Comparison of ENCODE assay signal across 14 cellular contexts in the genomic region with DNA sequence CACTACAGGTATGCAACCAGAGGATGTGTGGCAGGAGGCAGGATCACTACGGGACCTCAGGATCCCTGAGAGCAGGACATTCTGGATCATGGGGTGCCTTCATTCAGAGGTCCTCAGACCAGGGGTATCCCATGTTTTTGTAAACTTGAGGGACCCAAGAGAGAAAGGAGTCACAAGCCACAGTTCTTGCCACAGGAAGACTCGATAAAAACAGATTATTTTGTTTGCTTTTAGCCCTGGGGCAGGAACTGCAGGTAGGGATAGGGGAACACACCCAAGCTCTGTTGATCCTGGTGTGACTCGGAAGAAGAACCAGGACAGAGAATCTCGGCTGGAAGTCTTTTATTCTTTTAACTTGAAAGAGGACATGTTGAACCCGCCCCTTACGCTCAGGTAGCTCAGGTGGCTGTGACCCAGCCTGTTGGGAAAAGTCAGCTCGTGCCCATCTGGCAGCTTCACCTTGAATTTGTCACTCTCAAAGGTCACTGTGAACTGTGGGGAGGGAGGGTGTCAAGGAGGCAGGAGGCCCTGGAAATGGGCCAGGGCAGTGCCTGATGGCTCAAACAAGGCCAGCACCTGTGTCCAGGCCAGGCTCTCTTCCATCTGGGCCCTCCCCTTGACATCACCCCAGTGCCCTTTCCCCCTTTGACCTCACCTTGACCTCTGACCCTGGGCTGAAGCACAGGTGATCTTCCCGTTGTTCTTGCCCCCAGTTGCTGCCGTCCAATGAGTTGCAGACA. TPM values are rescaled to one million over a fixed set of nuclear protein-coding genes. Genes with fewer than 3 reads are reported as not detected.
DNase-seq lines count a peak whose midpoint lies in the region; ATAC-seq, FAIRE-seq and TF ChIP-seq lines count a peak whose summit lies in the region.
"Had no signal": no experiment of that assay in that cellular context is flagged by ENCODE, and none has a peak within 500 bp of the region (broad histone marks: within the 10 kb centered on the region; RNA-seq: fewer than 3 reads in every experiment).

No MANE protein-coding gene starts in this region.

- no peak overlapping the region for H4K5ac ChIP-seq in IMR-90 (ENCODE audit: low read depth, low read length)

- H2BK20ac ChIP-seq in IMR-90 (ENCODE audit: low read depth, low read length), result no peak overlapping the region

- H2BK120ac ChIP-seq in IMR-90 (ENCODE audit: low read depth, low read length), result no peak overlapping the region

- H3K4me1 ChIP-seq in IMR-90 (ENCODE audit: control insufficient read depth, insufficient read depth, low read length), result peaks cover 8% of the 10 kb centered on the region
- H3K4me1 ChIP-seq in K562 (replicated peaks in 1 of 2; ENCODE audit: control insufficient read depth in 2 of 2, insufficient read depth in 2 of 2, low read length in 2 of 2), result peaks cover 7 to 33% of the 10 kb centered on the region in 2 experiments; a peak in 4 of 5 replicates
- peaks cover 21 to 76% (median 55%) of the 10 kb centered on the region in 4 donors for H3K4me1 ChIP-seq in liver (ENCODE audit: control insufficient read depth in 4 of 4, insufficient read depth in 4 of 4, low read length in 3 of 4)
- H3K4me1 ChIP-seq: BE2C had no signal

- H2AFZ ChIP-seq in IMR-90 (replicated peaks; ENCODE audit: low read length, poor library complexity), result no peak overlapping the region
- H2AFZ ChIP-seq in K562 (ENCODE audit: low read depth, low read length), result no peak overlapping the region

- peaks cover 3 to 31% of the 10 kb centered on the region in 2 donors for H3K27me3 Mint-ChIP-seq in stimulated activated naive B cell treated with anti-CD40 and anti-IgM and Interleukin-4, amounts not matched to agents 10 μg/mL and 1 μg/mL and 100 μg/mL, for 72 hours

- TF ChIP-seq POLR2A in IMR-90 (IDR thresholded peaks at IDR 0.05; ENCODE audit: low read depth, low read length), result no peak
- TF ChIP-seq POLR2A in K562 (conservative IDR thresholded peaks at IDR 0.05), result peak; percentile 38; the same call in 1 of the 2 replicates

- BruUV-seq in IMR-90 (replicated peaks; lab: Mats Ljungman, UMichigan) (no TSS peak), K562 (replicated peaks; lab: Mats Ljungman, UMichigan) (no TSS peak)

- POLR2A ChIA-PET in IMR-90 (lab: Charles Lee; ENCODE audit: unreplicated experiment), result no interaction called here
- POLR2A ChIA-PET in K562 (lab: Yijun Ruan, JAX), result interaction anchor here (0.6 to 2.1 kb wide), 14 partner anchors 9 to 591 kb away, joined by 3 to 16 read pairs (median 4); a partner anchor contains a TSS

- H3K27ac ChIP-seq in IMR-90 (ENCODE audit: insufficient read depth, low read length) (no peak overlapping the region), K562 (ENCODE audit: extremely low read depth, low read depth, low read length) (no peak overlapping the region), liver (ENCODE audit: low read depth in 1 of 2, low read length in 2 of 2) (peak overlapping the region; percentile 84 to 91)
- H3K27ac ChIP-seq: ovary had no signal

- H4K20me1 ChIP-seq in IMR-90 (ENCODE audit: insufficient read depth, low read length), result peaks cover 70% of the 10 kb centered on the region
- H4K20me1 ChIP-seq in K562 (replicated peaks; ENCODE audit: control insufficient read depth, insufficient read depth, low read length), result peaks cover 46% of the 10 kb centered on the region

- 0 out of 2 replicates have a peak, but pooled peaks cover 6% of the 10 kb centered on the region for H3K9me1 ChIP-seq in IMR-90 (ENCODE audit: insufficient read depth, low read length)
- H3K9me1 ChIP-seq in K562 (ENCODE audit: control insufficient read depth, insufficient read depth, low read length), result peaks cover 5% of the 10 kb centered on the region

- no peak overlapping the region for H2BK15ac ChIP-seq in IMR-90 (ENCODE audit: low read depth, low read length)

- H3K79me2 ChIP-seq in K562 (ENCODE audit: control insufficient read depth, insufficient read depth, low read length), result peaks cover 23% of the 10 kb centered on the region

- H3K4me2 ChIP-seq in IMR-90 (ENCODE audit: low read depth, low read length) (no peak overlapping the region), K562 (ENCODE audit: insufficient read depth, low read length) (no peak overlapping the region; the same call in 1 of the 2 replicates)

- H2BK5ac ChIP-seq in IMR-90 (ENCODE audit: low read depth, low read length, poor library complexity, severe bottlenecking), result no peak overlapping the region

- TF ChIP-seq CTCF in IMR-90 (conservative IDR thresholded peaks at IDR 0.05; ENCODE audit: low read depth, low read length) (no peak), K562 (IDR thresholded peaks at IDR 0.05 in 2 of 3, conservative IDR thresholded peaks at IDR 0.05 in 1 of 3; ENCODE audit: insufficient read depth in 2 of 3, low read depth in 1 of 3, low read length in 3 of 3) (no peak), liver (IDR thresholded peaks at IDR 0.05; ENCODE audit: low read depth, low read length, missing input control) (no peak)

- no peak overlapping the region for H3K18ac ChIP-seq in IMR-90 (ENCODE audit: low read depth, low read length)

- CTCF ChIA-PET in IMR-90 (lab: Yijun Ruan, JAX) (interaction anchor here (1.0 to 1.2 kb wide), 3 partner anchors 22 to 37 kb away, joined by 3 to 5 read pairs (median 3); no protein-coding TSS in a partner anchor), K562 (lab: Yijun Ruan, JAX; ENCODE audit: low intra/inter-chr PET ratio) (no interaction called here)

- dilution Hi-C loops in IMR-90 (cut with HindIII; ENCODE audit: low sequenced_read_pairs, unreplicated experiment), result no loop called here

- DNase-seq in IMR-90 (no peak), K562 (ENCODE audit: extremely low read depth in 1 of 4, low spot score in 3 of 4) (peak in 2 of 4 experiments; percentile 53 to 62), superior temporal gyrus (ENCODE audit: extremely low spot score) (peak; percentile 46)
- no peak for DNase-seq in stimulated activated CD4-positive, alpha-beta T cell treated with anti-CD3 and anti-CD28 coated beads, Interleukin-15, amount 100 ng/mL, for 24 hours
- no peak for DNase-seq in stimulated activated naive B cell treated with anti-CD40 and anti-IgM and Interleukin-4, amounts not matched to agents 10 μg/mL and 1 μg/mL and 100 μg/mL, for 72 hours
- DNase-seq: activated CD4-positive, alpha-beta T cell treated with anti-CD3 and anti-CD28 coated beads, Interleukin-2, amount 10 ng/mL, durations not matched to agents 24 days and 14 days; BE2C had no signal

- H3K9ac ChIP-seq in IMR-90 (ENCODE audit: low read depth, low read length) (no peak overlapping the region), K562 (ENCODE audit: insufficient read depth in 1 of 2, low read depth in 2 of 2, low read length in 2 of 2) (no peak overlapping the region), liver (ENCODE audit: low read depth in 1 of 2, low read length in 2 of 2) (peak overlapping the region in 1 of 2 donors; percentile 32)

- H3K36me3 Mint-ChIP-seq in stimulated activated naive B cell treated with anti-CD40 and anti-IgM and Interleukin-4, amounts not matched to agents 10 μg/mL and 1 μg/mL and 100 μg/mL, for 72 hours, result no peaks in the 10 kb centered on the region

- H3K4me3 Mint-ChIP-seq in stimulated activated naive B cell treated with anti-CD40 and anti-IgM and Interleukin-4, amounts not matched to agents 10 μg/mL and 1 μg/mL and 100 μg/mL, for 72 hours, result no peak overlapping the region
- H3K4me3 Mint-ChIP-seq: activated CD4-positive, alpha-beta T cell treated with anti-CD3 and anti-CD28 coated beads, Interleukin-2, amount 10 ng/mL, durations not matched to agents 24 days and 14 days; activated T-helper 1 cell treated with anti-CD3 and anti-CD28 coated beads, Interleukin-12 subunit alpha, Interleukin-12 subunit beta, Interleukin-2, Interleukin-4 antibody, amounts not matched to agents 30 ng/mL and 10 ng/mL and 1 ng/mL, durations not matched to agents 14 hours and 24 hours and 36 hours had no signal

- peaks cover 43% of the 10 kb centered on the region for H3K36me3 ChIP-seq in IMR-90 (ENCODE audit: control insufficient read depth, insufficient read depth, low read length)
- peaks cover 34% of the 10 kb centered on the region; the same call in 2 of the 3 replicates for H3K36me3 ChIP-seq in K562 (ENCODE audit: control insufficient read depth, insufficient read depth, low read length)
- peaks cover 3 to 14% (median 7%) of the 10 kb centered on the region in 4 donors for H3K36me3 ChIP-seq in liver (ENCODE audit: control insufficient read depth in 4 of 4, insufficient read depth in 3 of 4, low read depth in 1 of 4, low read length in 3 of 4)
- H3K36me3 ChIP-seq: BE2C had no signal

- no peak overlapping the region for H3K23ac ChIP-seq in IMR-90 (ENCODE audit: low read depth, low read length)

- H4K8ac ChIP-seq in IMR-90 (ENCODE audit: low read depth in 2 of 2, low read length in 2 of 2), result no peak overlapping the region

- no peak overlapping the region for H3K4ac ChIP-seq in IMR-90 (ENCODE audit: low read depth, low read length)

- no peaks in the 10 kb centered on the region for H3K9me3 ChIP-seq in IMR-90 (ENCODE audit: control insufficient read depth, insufficient read depth, low read length)
- no peaks in the 10 kb centered on the region for H3K9me3 ChIP-seq in K562 (replicated peaks; ENCODE audit: control insufficient read depth, insufficient read depth, low read depth, low read length)
- no peaks in the 10 kb centered on the region for H3K9me3 ChIP-seq in liver (ENCODE audit: control insufficient read depth in 4 of 4, low read length in 3 of 4)
- H3K9me3 ChIP-seq: BE2C, ovary had no signal

- intact Hi-C loops in IMR-90 (cut with micrococcal nuclease), result no loop called here
- intact Hi-C loops in K562 (cut with micrococcal nuclease), result no loop called here

- no peak overlapping the region for H2AK5ac ChIP-seq in IMR-90 (ENCODE audit: low read depth, low read length)

- H3K56ac ChIP-seq in IMR-90 (ENCODE audit: extremely low read depth, insufficient read depth, low read length), result no peak overlapping the region

- H3K4me3 ChIP-seq in IMR-90 (ENCODE audit: insufficient read depth, low read depth, low read length), result no peak overlapping the region
- no peak overlapping the region for H3K4me3 ChIP-seq in K562
- H3K4me3 ChIP-seq in liver (ENCODE audit: low read depth in 1 of 3, low read length in 3 of 3), result no peak overlapping the region
- H3K4me3 ChIP-seq: ovary had no signal

- no peaks in the 10 kb centered on the region for H3K27me3 ChIP-seq in IMR-90 (ENCODE audit: control insufficient read depth, insufficient read depth, low read length)
- H3K27me3 ChIP-seq in K562 (ENCODE audit: control insufficient read depth in 2 of 2, insufficient read depth in 2 of 2, low read length in 2 of 2), result no peaks in the 10 kb centered on the region
- H3K27me3 ChIP-seq in liver (ENCODE audit: control insufficient read depth in 4 of 4, insufficient read depth in 4 of 4, low read length in 3 of 4), result no peaks in the 10 kb centered on the region
- H3K27me3 ChIP-seq: BE2C, ovary had no signal

- H3K79me1 ChIP-seq in IMR-90 (ENCODE audit: low read depth in 1 of 2, low read length in 2 of 2), result peaks cover 28 to 69% of the 10 kb centered on the region in 2 experiments; a peak in 3 of 4 replicates

- no peak overlapping the region for H4K91ac ChIP-seq in IMR-90 (ENCODE audit: insufficient read depth, low read depth, low read length)

- H3K14ac ChIP-seq in IMR-90 (replicated peaks; ENCODE audit: low read depth, low read length), result no peak overlapping the region

- FAIRE-seq in K562 (lab: Jason Lieb, UNC), result no peak

- no peak overlapping the region for H3K27ac Mint-ChIP-seq in stimulated activated naive B cell treated with anti-CD40 and anti-IgM and Interleukin-4, amounts not matched to agents 10 μg/mL and 1 μg/mL and 100 μg/mL, for 72 hours
- H3K27ac Mint-ChIP-seq: activated CD4-positive, alpha-beta T cell treated with anti-CD3 and anti-CD28 coated beads, Interleukin-2, amount 10 ng/mL, durations not matched to agents 24 days and 14 days; activated T-helper 1 cell treated with anti-CD3 and anti-CD28 coated beads, Interleukin-12 subunit alpha, Interleukin-12 subunit beta, Interleukin-2, Interleukin-4 antibody, amounts not matched to agents 30 ng/mL and 10 ng/mL and 1 ng/mL, durations not matched to agents 14 hours and 24 hours and 36 hours had no signal

- WGBS in IMR-90 (ENCODE audit: extremely low coverage in 2 of 2, insufficient read length in 1 of 2), 2 experiments, result 60% methylated on average over 5 of the region's 9 CpGs; no CpG with 5 or more reads in 1 of the 2 experiments
- WGBS in K562 (ENCODE audit: insufficient coverage, low coverage, missing lambda C conversion rate), result 44% methylated on average over 9 of the region's 9 CpGs
- 27% methylated on average over 9 of the region's 9 CpGs for WGBS in liver

- H3K9me3 Mint-ChIP-seq in stimulated activated naive B cell treated with anti-CD40 and anti-IgM and Interleukin-4, amounts not matched to agents 10 μg/mL and 1 μg/mL and 100 μg/mL, for 72 hours, result no peaks in the 10 kb centered on the region
- H3K9me3 Mint-ChIP-seq: activated CD4-positive, alpha-beta T cell treated with anti-CD3 and anti-CD28 coated beads, Interleukin-2, amount 10 ng/mL, durations not matched to agents 24 days and 14 days; activated T-helper 1 cell treated with anti-CD3 and anti-CD28 coated beads, Interleukin-12 subunit alpha, Interleukin-12 subunit beta, Interleukin-2, Interleukin-4 antibody, amounts not matched to agents 30 ng/mL and 10 ng/mL and 1 ng/mL, durations not matched to agents 14 hours and 24 hours and 36 hours had no signal

- TF ChIP-seq RAD21 in IMR-90 (IDR thresholded peaks at IDR 0.05; ENCODE audit: low read length) (no peak), K562 (CRISPR knock-in tag; conservative IDR thresholded peaks at IDR 0.05 in 1 of 2, IDR thresholded peaks at IDR 0.05 in 1 of 2) (no peak), liver (IDR thresholded peaks at IDR 0.05) (peak in 1 of 2 donors; percentile 40)

- TF ChIP-seq EP300 in K562 (IDR thresholded peaks at IDR 0.05; ENCODE audit: low read length), result no peak

- peak overlapping the region; percentile 19 for H2AK9ac ChIP-seq in IMR-90 (replicated peaks; ENCODE audit: low read depth, low read length, poor library complexity)

- H3K4me1 Mint-ChIP-seq in stimulated activated naive B cell treated with anti-CD40 and anti-IgM and Interleukin-4, amounts not matched to agents 10 μg/mL and 1 μg/mL and 100 μg/mL, for 72 hours, result peaks cover 21 to 22% of the 10 kb centered on the region in 2 donors

- in situ Hi-C loops in IMR-90 (cut with MboI; ENCODE audit: low sequenced_read_pairs), result no loop called here
- in situ Hi-C loops in K562 (cut with MboI), result no loop called here

- ATAC-seq in IMR-90 (ENCODE audit: low read depth) (no peak), K562 (peak; percentile 35), HG03097 (IDR thresholded peaks at IDR 0.05; ENCODE audit: low FRiP score, unreplicated experiment) (no peak), HG02970 (IDR thresholded peaks at IDR 0.05; ENCODE audit: low FRiP score, unreplicated experiment) (no peak)
- no peak for ATAC-seq in stimulated activated naive B cell treated with anti-CD40 and anti-IgM and Interleukin-4, amounts not matched to agents 10 μg/mL and 1 μg/mL and 100 μg/mL, for 72 hours (replicated peaks)

RNA-seq across cellular contexts. Expression of a gene that starts 9.8 kb away (rescaled TPM):
- not detected in 2 replicates for total RNA-seq in IMR-90 (2012; rRNA removed)
- not detected in 2 replicates for polyA plus RNA-seq in IMR-90 (2012; rRNA removed)
- polyA plus RNA-seq in IMR-90 (2012; cell fraction: cytosol; rRNA removed), result not detected in 2 replicates
- polyA plus RNA-seq in IMR-90 (2012; cell fraction: nucleus; rRNA removed; ENCODE audit: low replicate concordance), result not detected in 2 replicates
- total RNA-seq in K562 (2011; cell fraction: chromatin; rRNA removed; ENCODE audit: low replicate concordance), result not detected in 2 replicates
- total RNA-seq in K562 (2011; cell fraction: nucleolus; rRNA removed), result not detected in 2 replicates
- total RNA-seq in K562 (2011; cell fraction: nucleoplasm; rRNA removed), result not detected in 2 replicates
- total RNA-seq in K562 (2014; rRNA removed), result not detected in 2 replicates
- total RNA-seq in K562 (2014; rRNA removed; fragmentation: Illumina TruSeq; extraction: Trizol), result not detected in 2 replicates
- total RNA-seq in K562 (2015; rRNA removed; fragmentation: Illumina TruSeq; extraction: Trizol), result not detected in 2 replicates
- not detected in 2 replicates for total RNA-seq in K562 (2021)
- polyA plus RNA-seq in K562 (2011; rRNA removed), result not detected in 2 replicates
- polyA plus RNA-seq in K562 (2011; cell fraction: cytosol; rRNA removed), result not detected in 2 replicates
- not detected in 2 replicates for polyA plus RNA-seq in K562 (2011; cell fraction: nucleus; rRNA removed)
- polyA plus RNA-seq in K562 (2012), result 0.19 TPM in 1 of 2 replicates, not detected in the other
- not detected in 2 replicates for polyA plus RNA-seq in K562 (2014; fragmentation: Illumina TruSeq; extraction: Trizol)
- not detected for polyA plus RNA-seq in K562 (2014; fragmentation: Nextera tagmentation; extraction: Ambion mirVana)
- not detected in 2 replicates for polyA plus RNA-seq in K562 (2014; rRNA removed)
- not detected in 2 replicates for polyA minus RNA-seq in K562 (2011; rRNA and poly(A)+ RNA removed)
- polyA minus RNA-seq in K562 (2011; cell fraction: cytosol; rRNA and poly(A)+ RNA removed), result not detected in 2 replicates
- polyA minus RNA-seq in K562 (2011; cell fraction: nucleus; rRNA and poly(A)+ RNA removed), result not detected in 2 replicates
- total RNA-seq in liver, result 1 to 10 TPM in 1 of 2 donors, under 1 TPM in 1; 0.33 to 3.4 TPM
- polyA plus RNA-seq in liver, result 1 to 10 TPM in 1 of 2 donors, under 1 TPM in 1; 0.81 to 2.3 TPM
- total RNA-seq: activated CD4-positive, alpha-beta T cell treated with anti-CD3 and anti-CD28 coated beads, Interleukin-2, amount 10 ng/mL, durations not matched to agents 24 days and 14 days; activated T-helper 1 cell treated with anti-CD3 and anti-CD28 coated beads, Interleukin-12 subunit alpha, Interleukin-12 subunit beta, Interleukin-2, Interleukin-4 antibody, amounts not matched to agents 30 ng/mL and 10 ng/mL and 1 ng/mL, durations not matched to agents 14 hours and 24 hours and 36 hours; lung microvascular endothelial cell; T-helper 2 cell treated with Interferon-gamma antibody and Interleukin-4, amounts not matched to agents 100 ng/mL and 5 ng/mL, for 36 hours had no signal

RNA-seq across cellular contexts. Expression of a gene that starts 9.8 kb away (rescaled TPM):
- total RNA-seq in IMR-90 (2012; rRNA removed) (4.7 and 6.1 TPM in 2 replicates), K562 (2014; rRNA removed) (29.0 and 41.6 TPM in 2 replicates), K562 (2014; rRNA removed; fragmentation: Illumina TruSeq; extraction: Trizol) (2.7 and 3.2 TPM in 2 replicates), K562 (2015; rRNA removed; fragmentation: Illumina TruSeq; extraction: Trizol) (7.3 and 8.3 TPM in 2 replicates), K562 (2021) (62.8 and 70.2 TPM in 2 replicates), liver (10 to 100 TPM; 10.2 to 18.8 TPM)
- polyA plus RNA-seq in IMR-90 (2012; rRNA removed) (47.3 and 59.2 TPM in 2 replicates), K562 (2011; rRNA removed) (4.0 and 13.8 TPM in 2 replicates), K562 (2014; fragmentation: Illumina TruSeq; extraction: Trizol) (18.4 and 49.9 TPM in 2 replicates), K562 (2014; fragmentation: Nextera tagmentation; extraction: Ambion mirVana) (under 1 TPM; 0.67 to 0.69 TPM), K562 (2014; rRNA removed) (22.5 and 28.1 TPM in 2 replicates), liver (10 to 100 TPM; 43.6 to 66.6 TPM)
- polyA plus RNA-seq in IMR-90 (2012; cell fraction: cytosol; rRNA removed), result 34.5 and 61.4 TPM in 2 replicates
- 18.1 and 44.7 TPM in 2 replicates for polyA plus RNA-seq in IMR-90 (2012; cell fraction: nucleus; rRNA removed; ENCODE audit: low replicate concordance)
- 7.9 and 25.6 TPM in 2 replicates for total RNA-seq in K562 (2011; cell fraction: chromatin; rRNA removed; ENCODE audit: low replicate concordance)
- 22.5 and 24.0 TPM in 2 replicates for total RNA-seq in K562 (2011; cell fraction: nucleolus; rRNA removed)
- total RNA-seq in K562 (2011; cell fraction: nucleoplasm; rRNA removed), result 13.4 and 14.2 TPM in 2 replicates
- polyA plus RNA-seq in K562 (2011; cell fraction: cytosol; rRNA removed), result 6.0 and 18.2 TPM in 2 replicates
- polyA plus RNA-seq in K562 (2011; cell fraction: nucleus; rRNA removed), result 9.9 and 15.1 TPM in 2 replicates
- polyA plus RNA-seq in K562 (2012), result 24.9 and 50.5 TPM in 2 replicates
- 1.9 and 2.3 TPM in 2 replicates for polyA minus RNA-seq in K562 (2011; rRNA and poly(A)+ RNA removed)
- polyA minus RNA-seq in K562 (2011; cell fraction: cytosol; rRNA and poly(A)+ RNA removed), result 12.7 and 21.9 TPM in 2 replicates
- polyA minus RNA-seq in K562 (2011; cell fraction: nucleus; rRNA and poly(A)+ RNA removed), result 10.2 and 10.6 TPM in 2 replicates

RNA-seq across cellular contexts. Expression of a gene that starts 38.5 kb away (rescaled TPM):
- total RNA-seq in IMR-90 (2012; rRNA removed) (17.2 and 19.7 TPM in 2 replicates), K562 (2014; rRNA removed) (48.0 and 51.3 TPM in 2 replicates), K562 (2014; rRNA removed; fragmentation: Illumina TruSeq; extraction: Trizol) (19.7 and 24.2 TPM in 2 replicates), K562 (2015; rRNA removed; fragmentation: Illumina TruSeq; extraction: Trizol) (29.9 and 31.1 TPM in 2 replicates), K562 (2021) (57.1 and 61.3 TPM in 2 replicates), liver (10 to 100 TPM; 17.4 to 26.4 TPM)
- polyA plus RNA-seq in IMR-90 (2012; rRNA removed) (48.5 and 50.4 TPM in 2 replicates), K562 (2011; rRNA removed) (50.4 and 53.3 TPM in 2 replicates), K562 (2014; fragmentation: Illumina TruSeq; extraction: Trizol) (31.6 and 42.5 TPM in 2 replicates), K562 (2014; fragmentation: Nextera tagmentation; extraction: Ambion mirVana) (1 to 10 TPM; 1.5 to 1.9 TPM), K562 (2014; rRNA removed) (69.5 and 71.3 TPM in 2 replicates), liver (10 to 100 TPM; 15.1 to 18.2 TPM)
- 17.9 and 26.5 TPM in 2 replicates for polyA plus RNA-seq in IMR-90 (2012; cell fraction: cytosol; rRNA removed)
- polyA plus RNA-seq in IMR-90 (2012; cell fraction: nucleus; rRNA removed; ENCODE audit: low replicate concordance), result 243 and 309 TPM in 2 replicates
- total RNA-seq in K562 (2011; cell fraction: chromatin; rRNA removed; ENCODE audit: low replicate concordance), result 235 and 500 TPM in 2 replicates
- 281 and 297 TPM in 2 replicates for total RNA-seq in K562 (2011; cell fraction: nucleolus; rRNA removed)
- 245 and 253 TPM in 2 replicates for total RNA-seq in K562 (2011; cell fraction: nucleoplasm; rRNA removed)
- 27.8 and 56.0 TPM in 2 replicates for polyA plus RNA-seq in K562 (2011; cell fraction: cytosol; rRNA removed)
- 156 and 291 TPM in 2 replicates for polyA plus RNA-seq in K562 (2011; cell fraction: nucleus; rRNA removed)
- 41.4 and 63.8 TPM in 2 replicates for polyA plus RNA-seq in K562 (2012)
- polyA minus RNA-seq in K562 (2011; rRNA and poly(A)+ RNA removed), result 26.8 and 33.7 TPM in 2 replicates
- polyA minus RNA-seq in K562 (2011; cell fraction: cytosol; rRNA and poly(A)+ RNA removed), result 20.7 and 22.7 TPM in 2 replicates
- 56.9 and 57.8 TPM in 2 replicates for polyA minus RNA-seq in K562 (2011; cell fraction: nucleus; rRNA and poly(A)+ RNA removed)

RNA-seq across cellular contexts. Expression of a gene that starts 50.9 kb away (rescaled TPM):
- 6.1 TPM in 2 replicates for total RNA-seq in IMR-90 (2012; rRNA removed)
- 18.4 and 19.8 TPM in 2 replicates for polyA plus RNA-seq in IMR-90 (2012; rRNA removed)
- 9.8 and 18.6 TPM in 2 replicates for polyA plus RNA-seq in IMR-90 (2012; cell fraction: cytosol; rRNA removed)
- 23.8 and 66.7 TPM in 2 replicates for polyA plus RNA-seq in IMR-90 (2012; cell fraction: nucleus; rRNA removed; ENCODE audit: low replicate concordance)
- 5.4 and 20.1 TPM in 2 replicates for total RNA-seq in K562 (2011; cell fraction: chromatin; rRNA removed; ENCODE audit: low replicate concordance)
- total RNA-seq in K562 (2011; cell fraction: nucleolus; rRNA removed), result 9.2 and 11.7 TPM in 2 replicates
- total RNA-seq in K562 (2011; cell fraction: nucleoplasm; rRNA removed), result 6.9 and 8.3 TPM in 2 replicates
- total RNA-seq in K562 (2014; rRNA removed), result 4.2 and 4.4 TPM in 2 replicates
- total RNA-seq in K562 (2014; rRNA removed; fragmentation: Illumina TruSeq; extraction: Trizol), result 0.57 and 0.84 TPM in 2 replicates
- 1.6 TPM in 2 replicates for total RNA-seq in K562 (2015; rRNA removed; fragmentation: Illumina TruSeq; extraction: Trizol)
- 4.6 and 5.8 TPM in 2 replicates for total RNA-seq in K562 (2021)
- 3.0 and 4.2 TPM in 2 replicates for polyA plus RNA-seq in K562 (2011; rRNA removed)
- polyA plus RNA-seq in K562 (2011; cell fraction: cytosol; rRNA removed), result 4.8 and 9.8 TPM in 2 replicates
- 14.1 and 18.7 TPM in 2 replicates for polyA plus RNA-seq in K562 (2011; cell fraction: nucleus; rRNA removed)
- 2.4 and 4.6 TPM in 2 replicates for polyA plus RNA-seq in K562 (2012)
- 1.5 and 3.2 TPM in 2 replicates for polyA plus RNA-seq in K562 (2014; fragmentation: Illumina TruSeq; extraction: Trizol)
- under 1 TPM; 0.13 to 0.20 TPM for polyA plus RNA-seq in K562 (2014; fragmentation: Nextera tagmentation; extraction: Ambion mirVana)
- polyA plus RNA-seq in K562 (2014; rRNA removed), result 3.6 and 5.8 TPM in 2 replicates
- 1.2 and 1.3 TPM in 2 replicates for polyA minus RNA-seq in K562 (2011; rRNA and poly(A)+ RNA removed)
- 5.9 TPM in 2 replicates for polyA minus RNA-seq in K562 (2011; cell fraction: cytosol; rRNA and poly(A)+ RNA removed)
- 4.6 and 4.7 TPM in 2 replicates for polyA minus RNA-seq in K562 (2011; cell fraction: nucleus; rRNA and poly(A)+ RNA removed)
- 1 to 10 TPM; 7.8 to 8.9 TPM for total RNA-seq in liver
- polyA plus RNA-seq in liver, result 10 to 100 TPM in 1 of 2 donors, 1 to 10 TPM in 1; 7.9 to 14.0 TPM
- total RNA-seq: activated CD4-positive, alpha-beta T cell treated with anti-CD3 and anti-CD28 coated beads, Interleukin-2, amount 10 ng/mL, durations not matched to agents 24 days and 14 days; activated T-helper 1 cell treated with anti-CD3 and anti-CD28 coated beads, Interleukin-12 subunit alpha, Interleukin-12 subunit beta, Interleukin-2, Interleukin-4 antibody, amounts not matched to agents 30 ng/mL and 10 ng/mL and 1 ng/mL, durations not matched to agents 14 hours and 24 hours and 36 hours had no signal

Comparison
In these comparisons a context has a peak if more than half of its experiments do, and no peak if none do; other contexts are left out.
1. H3K27ac ChIP-seq: peak in liver (2 of 2); none in IMR-90 (single experiment) and K562 (single experiment).